Comparison of ENCODE assay signal across 1 cellular context in genomic region chr14:65354715-65355114, GRCh38.
TF ChIP-seq lines count a peak whose summit lies in the region.

No MANE protein-coding gene starts in this region.

TF ChIP-seq in GM12878, 131 proteins besides CTCF, POLR2A, EP300 and RAD21:
- no peak for TF ChIP-seq ASH2L (IDR thresholded peaks at IDR 0.05; ENCODE audit: borderline replicate concordance, low read depth)
